12 cellular contexts compared by ENCODE assay signal in genomic region chr2:172251231-172251630, GRCh38.
A peak's percentile ranks its signal among the peaks of the same experiment; 100 is the strongest.
DNase-seq lines count a peak whose midpoint lies in the region; ATAC-seq and TF ChIP-seq lines count a peak whose summit lies in the region.
"Had no signal": no experiment of that assay in that cellular context is flagged by ENCODE, and none has a peak within 500 bp of the region (broad histone marks: within the 10 kb centered on the region; RNA-seq: fewer than 3 reads in every experiment).

No MANE protein-coding gene starts in this region.

- ATAC-seq in psoas muscle (no peak), GM21737 (IDR thresholded peaks at IDR 0.05; ENCODE audit: unreplicated experiment) (no peak)
- ATAC-seq: sciatic nerve had no signal

- H3K27ac ChIP-seq in GM23248 (peak overlapping the region; percentile 72), RWPE1 (peak overlapping the region; percentile 99), fibroblast of lung (ENCODE audit: insufficient read depth, low read length) (peak overlapping the region; percentile 73), psoas muscle (peak overlapping the region; percentile 46)
- H3K27ac ChIP-seq: SK-N-MC, VCaP had no signal

- H3K4me3 ChIP-seq in GM23248 (peak overlapping the region; percentile 47), fibroblast of lung (replicated peaks in 1 of 4; ENCODE audit: control extremely low read depth in 1 of 4, insufficient read depth in 1 of 4, low read depth in 3 of 4, low read length in 4 of 4) (no peak overlapping the region), psoas muscle (no peak overlapping the region)
- H3K4me3 ChIP-seq: adrenal gland, SK-N-MC had no signal

- no peaks in the 10 kb centered on the region for H3K9me2 ChIP-seq in GM23248 (ENCODE audit: insufficient read depth)

- H3K79me2 ChIP-seq in GM23248 (ENCODE audit: insufficient read depth) (no peaks in the 10 kb centered on the region), fibroblast of lung (ENCODE audit: control insufficient read depth, insufficient read depth, low read length) (no peaks in the 10 kb centered on the region)

- no peak for TF ChIP-seq CTCF in RWPE1 (conservative IDR thresholded peaks at IDR 0.05; ENCODE audit: low read depth)
- TF ChIP-seq CTCF in fibroblast of lung (conservative IDR thresholded peaks at IDR 0.05 in 1 of 2, IDR thresholded peaks at IDR 0.05 in 1 of 2; ENCODE audit: low read depth in 1 of 2, low read length in 2 of 2): no peak
- no peak for TF ChIP-seq CTCF in psoas muscle (IDR thresholded peaks at IDR 0.05)

- WGBS in GM23248 (ENCODE audit: low coverage in 1 of 2, low lambda C conversion rate in 2 of 2, missing lambda C conversion rate in 2 of 2), 2 experiments: 11 to 16% methylated on average over 3 of the region's 3 CpGs
- 47 to 74% (median 65%) methylated on average over 3 of the region's 3 CpGs for WGBS in psoas muscle, 3 donors

- POLR2A ChIA-PET in RWPE1 (lab: Yijun Ruan, JAX; ENCODE audit: low non-redundant PET): no interaction called here

- CTCF ChIA-PET in RWPE1 (lab: Yijun Ruan, JAX): interaction anchor here (0.7 to 0.8 kb wide), 2 partner anchors 25 to 225 kb away, joined by 3 to 4 read pairs; no protein-coding TSS in a partner anchor

- peak overlapping the region; percentile 20 for H3K9ac ChIP-seq in GM23248
- no peak overlapping the region for H3K9ac ChIP-seq in fibroblast of lung (ENCODE audit: insufficient read depth, low read length)

- in situ Hi-C loops in GM23248 (cut with MboI): no loop called here

- H3K9me3 ChIP-seq in GM23248 (ENCODE audit: low read depth) (no peaks in the 10 kb centered on the region), fibroblast of lung (ENCODE audit: control insufficient read depth, insufficient read depth, low read depth, low read length) (no peaks in the 10 kb centered on the region), psoas muscle (no peaks in the 10 kb centered on the region)
- H3K9me3 ChIP-seq: adrenal gland had no signal

- H4K20me1 ChIP-seq in GM23248 (ENCODE audit: insufficient read depth) (no peaks in the 10 kb centered on the region), fibroblast of lung (ENCODE audit: control insufficient read depth, extremely low read depth, insufficient read depth, low read length) (no peaks in the 10 kb centered on the region)

- intact Hi-C loops in psoas muscle (cut with DNase I): no loop called here

- peaks cover 67% of the 10 kb centered on the region for H3K4me1 ChIP-seq in GM23248 (ENCODE audit: insufficient read depth)
- peaks cover 37% of the 10 kb centered on the region for H3K4me1 ChIP-seq in fibroblast of lung (ENCODE audit: control insufficient read depth, extremely low read depth, insufficient read depth, low read length)
- no peaks in the 10 kb centered on the region for H3K4me1 ChIP-seq in psoas muscle

- 0 out of 2 replicates have a peak overlapping the region, but pooled peaks have one; percentile 4 for H2AFZ ChIP-seq in GM23248
- H2AFZ ChIP-seq in fibroblast of lung (ENCODE audit: low read length): no peak overlapping the region

- peaks cover 72% of the 10 kb centered on the region for H3F3A ChIP-seq in GM23248 (ENCODE audit: insufficient read depth)

- DNase-seq in GM23248: peak; percentile 78
- no peak for DNase-seq in RWPE1 (ENCODE audit: low spot score)
- peak; percentile 60 to 80 for DNase-seq in fibroblast of lung (ENCODE audit: low read depth in 2 of 2)
- no peak for DNase-seq in psoas muscle
- DNase-seq in AML-193 (lab: John Stamatoyannopoulos, UW): no peak
- DNase-seq in NCI-H2107 (lab: John Stamatoyannopoulos, UW): no peak
- DNase-seq: adrenal gland, NCI-H1436 had no signal

- peak overlapping the region; percentile 65 for H3K4me2 ChIP-seq in GM23248 (ENCODE audit: unreplicated experiment)
- H3K4me2 ChIP-seq in fibroblast of lung (ENCODE audit: extremely low read depth, insufficient read depth, low read length): no peak overlapping the region

- H3K36me3 ChIP-seq in GM23248 (ENCODE audit: low read depth): no peaks in the 10 kb centered on the region
- no peaks in the 10 kb centered on the region for H3K36me3 ChIP-seq in fibroblast of lung (ENCODE audit: control insufficient read depth, insufficient read depth, low read length)
- no peaks in the 10 kb centered on the region for H3K36me3 ChIP-seq in psoas muscle (ENCODE audit: insufficient read depth in 1 of 2, low read depth in 1 of 2)
- H3K36me3 ChIP-seq: adrenal gland had no signal

- H3K27me3 ChIP-seq in GM23248 (replicated peaks; ENCODE audit: insufficient read depth): no peaks in the 10 kb centered on the region
- H3K27me3 ChIP-seq in fibroblast of lung (ENCODE audit: control insufficient read depth, insufficient read depth, low read length): no peaks in the 10 kb centered on the region
- no peaks in the 10 kb centered on the region for H3K27me3 ChIP-seq in psoas muscle (ENCODE audit: insufficient read depth in 3 of 3, low read length in 2 of 3)
- H3K27me3 ChIP-seq: adrenal gland had no signal

Comparison
In these comparisons a context has a peak if more than half of its experiments do, and no peak if none do; other contexts are left out.
1. DNase-seq: peak in GM23248 (single experiment) and fibroblast of lung (2 of 2); none in RWPE1 (single experiment), psoas muscle (0 of 2), AML-193 (0 of 2) and NCI-H2107 (single experiment).
2. H3K27ac ChIP-seq: peak in every context shown above with its lines; median percentile 99 in RWPE1; 73 in fibroblast of lung; 72 in GM23248; 46 in psoas muscle.